In the genomic region with DNA sequence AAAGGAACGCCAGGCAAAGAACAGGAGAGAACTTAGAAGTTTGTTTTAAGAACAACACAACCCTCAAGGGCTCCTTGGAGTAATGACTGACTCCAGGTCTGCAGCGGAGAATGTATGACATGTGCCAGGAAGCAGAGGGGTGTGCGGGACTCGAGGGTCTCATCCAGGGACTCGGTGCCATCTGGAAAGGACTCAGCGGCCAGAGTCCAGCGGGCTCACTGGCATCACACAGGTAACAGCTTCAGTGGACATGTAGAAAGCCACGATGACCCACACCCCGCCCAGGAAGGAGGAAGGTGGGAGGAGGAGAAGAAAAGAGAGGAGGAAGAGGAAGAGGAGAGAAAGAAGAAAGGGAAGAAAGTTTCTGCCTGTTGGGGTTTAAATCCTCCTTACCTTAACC, we compare ENCODE assay signal across 34 cellular contexts. TPM values are rescaled to one million over a fixed set of nuclear protein-coding genes. Genes with fewer than 3 reads are reported as not detected.
"Had no signal": no experiment of that assay in that cellular context is flagged by ENCODE, and none has a peak within 500 bp of the region (broad histone marks: within the 10 kb centered on the region; RNA-seq: fewer than 3 reads in every experiment).

No MANE protein-coding gene starts in this region.

- ATAC-seq: activated CD4-positive, alpha-beta T cell treated with anti-CD3 and anti-CD28 coated beads for 36 hours; foreskin keratinocyte; heart left ventricle; left colon; psoas muscle; stimulated activated memory B cell treated with anti-CD40 and anti-IgM and Interleukin-4, amounts not matched to agents 10 μg/mL and 1 μg/mL and 100 μg/mL, for 72 hours; upper lobe of right lung had no signal

- H3K9me3 Mint-ChIP-seq: activated T-helper 2 cell treated with anti-CD3 and anti-CD28 coated beads, Interferon-gamma antibody, Interleukin-2, Interleukin-4, amounts not matched to agents 10 μg/mL and 5 μg/mL and 100 μg/mL, durations not matched to agents 14 hours and 24 hours and 36 hours; immature natural killer cell; mesothelial cell of epicardium; naive B cell; neural crest cell; stimulated activated memory B cell treated with anti-CD40 and anti-IgM and Interleukin-4, amounts not matched to agents 10 μg/mL and 1 μg/mL and 100 μg/mL, for 72 hours had no signal

- H3K9me3 ChIP-seq: esophagus muscularis mucosa, heart left ventricle, psoas muscle, sigmoid colon, stomach, suprapubic skin, tibial artery, upper lobe of right lung had no signal

- H3K4me3 ChIP-seq: esophagus muscularis mucosa, heart left ventricle, psoas muscle, sigmoid colon, stomach, suprapubic skin, tibial artery, upper lobe of right lung had no signal

- H3K27ac Mint-ChIP-seq: activated CD4-positive, alpha-beta T cell treated with anti-CD3 and anti-CD28 coated beads for 36 hours; activated T-helper 2 cell treated with anti-CD3 and anti-CD28 coated beads, Interferon-gamma antibody, Interleukin-2, Interleukin-4, amounts not matched to agents 10 μg/mL and 5 μg/mL and 100 μg/mL, durations not matched to agents 14 hours and 24 hours and 36 hours; mesothelial cell of epicardium; stimulated activated memory B cell treated with anti-CD40 and anti-IgM and Interleukin-4, amounts not matched to agents 10 μg/mL and 1 μg/mL and 100 μg/mL, for 72 hours had no signal

- H3K27me3 Mint-ChIP-seq: activated CD4-positive, alpha-beta T cell treated with anti-CD3 and anti-CD28 coated beads for 36 hours; naive B cell had no signal

- H3K27ac ChIP-seq: esophagus muscularis mucosa, foreskin keratinocyte, heart left ventricle, parathyroid adenoma, psoas muscle, sigmoid colon, stomach, suprapubic skin, tibial artery, upper lobe of right lung had no signal

- H3K4me3 Mint-ChIP-seq: activated CD4-positive, alpha-beta T cell treated with anti-CD3 and anti-CD28 coated beads for 36 hours; immature natural killer cell; mesothelial cell of epicardium; neural crest cell; stimulated activated memory B cell treated with anti-CD40 and anti-IgM and Interleukin-4, amounts not matched to agents 10 μg/mL and 1 μg/mL and 100 μg/mL, for 72 hours had no signal

- DNase-seq: activated CD4-positive, alpha-beta T cell treated with anti-CD3 and anti-CD28 coated beads for 36 hours; activated CD4-positive, alpha-beta T cell treated with anti-CD3 and anti-CD28 coated beads, Interleukin-2, amount 50 U/mL, for 4 hours; activated CD8-positive, alpha-beta memory T cell treated with anti-CD3 and anti-CD28 coated beads, Interleukin-2, amount 50 U/mL, for 4 hours; activated T-cell treated with anti-CD3 and anti-CD28 coated beads, Interleukin-2, amount 50 U/mL, for 1 hour; amygdala; caudate nucleus; cortex of kidney; foreskin keratinocyte; heart left ventricle; hypothalamus; immature natural killer cell; kidney; left colon; naive B cell; occipital lobe; psoas muscle; sigmoid colon; small intestine; stimulated activated CD4-positive, alpha-beta T cell treated with anti-CD3 and anti-CD28 coated beads, Interleukin-4, amount 100 ng/mL, for 24 hours; stomach; SW 1271; T-helper 2 cell; tibial artery; upper lobe of right lung had no signal

- H3K27me3 ChIP-seq: esophagus muscularis mucosa, heart left ventricle, sigmoid colon, stomach, suprapubic skin, tibial artery, upper lobe of right lung had no signal

- H3K36me3 Mint-ChIP-seq: immature natural killer cell; mesothelial cell of epicardium; naive B cell; stimulated activated memory B cell treated with anti-CD40 and anti-IgM and Interleukin-4, amounts not matched to agents 10 μg/mL and 1 μg/mL and 100 μg/mL, for 72 hours had no signal

- H3K4me1 Mint-ChIP-seq: mesothelial cell of epicardium; neural crest cell; stimulated activated memory B cell treated with anti-CD40 and anti-IgM and Interleukin-4, amounts not matched to agents 10 μg/mL and 1 μg/mL and 100 μg/mL, for 72 hours had no signal

RNA-seq across cellular contexts. Expression of a gene that starts 21.4 kb away (rescaled TPM):
- total RNA-seq: activated CD4-positive, alpha-beta T cell treated with anti-CD3 and anti-CD28 coated beads for 36 hours; activated CD8-positive, alpha-beta memory T cell treated with anti-CD3 and anti-CD28 coated beads for 36 hours; activated T-helper 2 cell treated with anti-CD3 and anti-CD28 coated beads, Interferon-gamma antibody, Interleukin-2, Interleukin-4, amounts not matched to agents 10 μg/mL and 5 μg/mL and 100 μg/mL, durations not matched to agents 14 hours and 24 hours and 36 hours; chondrocyte; foreskin keratinocyte; heart left ventricle; kidney; lower leg skin; mesothelial cell of epicardium; neural crest cell; occipital lobe; psoas muscle; sigmoid colon; stomach; suprapubic skin had no signal
- polyA plus RNA-seq: foreskin keratinocyte, heart left ventricle, stomach had no signal
